Comparison of ENCODE assay signal across 7 cellular contexts in genomic region chr10:62080905-62081304, GRCh38.
DNase-seq lines count a peak whose midpoint lies in the region; ATAC-seq and TF ChIP-seq lines count a peak whose summit lies in the region.

No MANE protein-coding gene starts in this region.

- H3K9ac ChIP-seq in OCI-LY1 (ENCODE audit: low read length) = peak overlapping the region; percentile 56

- no peaks in the 10 kb centered on the region; the same call in 1 of the 2 replicates for H3K79me2 ChIP-seq in OCI-LY1 (ENCODE audit: insufficient read depth, low read length)

- H3K27ac ChIP-seq in OCI-LY1 (ENCODE audit: low read depth, low read length, poor library complexity, severe bottlenecking) = peak overlapping the region; percentile 94

- H3K4me1 ChIP-seq in OCI-LY1 (ENCODE audit: insufficient read depth, low read length, severe bottlenecking) = peaks cover 78% of the 10 kb centered on the region

- H3K27me3 ChIP-seq in OCI-LY1 (ENCODE audit: insufficient read depth, low read length) = no peaks in the 10 kb centered on the region

- H3K4me3 ChIP-seq in GM12864 (ENCODE audit: low read depth, low read length) (no peak overlapping the region), OCI-LY1 (ENCODE audit: low read depth, low read length, poor library complexity, severe bottlenecking) (peak overlapping the region; percentile 13), epithelial cell of proximal tubule (ENCODE audit: low read depth, low read length) (no peak overlapping the region)

- H3K36me3 Mint-ChIP-seq in stimulated activated effector memory CD8-positive, alpha-beta T cell treated with anti-CD3 and anti-CD28 coated beads, Interleukin-12 subunit alpha, Interleukin-12 subunit beta, amount 100 ng/mL, for 72 hours = peaks cover 100% of the 10 kb centered on the region

- no peaks in the 10 kb centered on the region for H3F3A ChIP-seq in OCI-LY1 (ENCODE audit: insufficient read depth, low read length)

- H4K20me1 ChIP-seq in OCI-LY1 (ENCODE audit: insufficient read depth, low read length) = no peaks in the 10 kb centered on the region

- peak overlapping the region; percentile 33 for H3K27ac Mint-ChIP-seq in stimulated activated effector memory CD8-positive, alpha-beta T cell treated with anti-CD3 and anti-CD28 coated beads, Interleukin-12 subunit alpha, Interleukin-12 subunit beta, amount 100 ng/mL, for 72 hours

- H3K4me3 Mint-ChIP-seq in stimulated activated effector memory CD8-positive, alpha-beta T cell treated with anti-CD3 and anti-CD28 coated beads, Interleukin-12 subunit alpha, Interleukin-12 subunit beta, amount 100 ng/mL, for 72 hours = peak overlapping the region; percentile 38

- DNase-seq in GM12864 (ENCODE audit: low read depth) (no peak), epithelial cell of proximal tubule (ENCODE audit: low read depth) (no peak), AG20443 (ENCODE audit: low spot score) (no peak), NCI-H1105 (lab: John Stamatoyannopoulos, UW) (no peak)
- DNase-seq in stimulated activated effector memory CD8-positive, alpha-beta T cell treated with anti-CD3 and anti-CD28 coated beads, Interleukin-12 subunit alpha, Interleukin-12 subunit beta, amount 100 ng/mL, for 72 hours (ENCODE audit: low spot score in 2 of 2) = no peak

- H2AFZ ChIP-seq in OCI-LY1 (ENCODE audit: low read length) = no peak overlapping the region

- no peaks in the 10 kb centered on the region for H3K9me3 Mint-ChIP-seq in stimulated activated effector memory CD8-positive, alpha-beta T cell treated with anti-CD3 and anti-CD28 coated beads, Interleukin-12 subunit alpha, Interleukin-12 subunit beta, amount 100 ng/mL, for 72 hours

- no peaks in the 10 kb centered on the region for H3K9me2 ChIP-seq in OCI-LY1 (ENCODE audit: low read depth, low read length)

- H3K9me3 ChIP-seq in OCI-LY1 (ENCODE audit: low read length) = no peaks in the 10 kb centered on the region

- no peak for ATAC-seq in stimulated activated effector memory CD8-positive, alpha-beta T cell treated with anti-CD3 and anti-CD28 coated beads, Interleukin-12 subunit alpha, Interleukin-12 subunit beta, amount 100 ng/mL, for 72 hours
- no peak for ATAC-seq in HG03196 (IDR thresholded peaks at IDR 0.05; ENCODE audit: unreplicated experiment)

- peaks cover 52% of the 10 kb centered on the region for H3K4me1 Mint-ChIP-seq in stimulated activated effector memory CD8-positive, alpha-beta T cell treated with anti-CD3 and anti-CD28 coated beads, Interleukin-12 subunit alpha, Interleukin-12 subunit beta, amount 100 ng/mL, for 72 hours

- TF ChIP-seq CTCF in GM12864 (IDR thresholded peaks at IDR 0.05; ENCODE audit: low read depth, low read length, missing control alignments) (peak; percentile 35), OCI-LY1 (IDR thresholded peaks at IDR 0.05; ENCODE audit: low read length) (0 out of 2 replicates have a peak, but pooled peaks have one; percentile 13), epithelial cell of proximal tubule (conservative IDR thresholded peaks at IDR 0.05; ENCODE audit: low read depth, low read length) (peak; percentile 5)

- H3K4me2 ChIP-seq in OCI-LY1 (ENCODE audit: low read length) = peak overlapping the region; percentile 68

- H3K36me3 ChIP-seq in OCI-LY1 (ENCODE audit: insufficient read depth, low read length) = peaks cover 47% of the 10 kb centered on the region
